In genomic region chr2:87662316-87663290, GRCh38 we compare ENCODE assay signal across 8 cellular contexts.
DNase-seq lines count a peak whose midpoint lies in the region; ATAC-seq, FAIRE-seq and TF ChIP-seq lines count a peak whose summit lies in the region.
"Not testable (repeated sequence)": the region's sequence is repeated elsewhere in the genome, so short reads cannot be mapped to it uniquely, and the experiment has no call there.

No MANE protein-coding gene starts in this region.

- not testable (repeated sequence) for H3K27ac ChIP-seq in GM12878 (ENCODE audit: control insufficient read depth, insufficient read depth); endodermal cell (ENCODE audit: low read depth, low read length); iPS DF 6.9 (ENCODE audit: low read length); left lung
- H3K27ac ChIP-seq in pancreas (peak overlapping the region in 3 of 4 donors; percentile 62 to 76 (median 75)), transverse colon (peak overlapping the region in 2 of 4 donors; percentile 51 to 55)

- RAD21 ChIA-PET in GM12878 (lab: Charles Lee; ENCODE audit: unreplicated experiment), result not testable (repeated sequence)

- H3K9me3 ChIP-seq in GM12878 (replicated peaks; ENCODE audit: control insufficient read depth, insufficient read depth, low read length); endodermal cell (ENCODE audit: control insufficient read depth, low read length); iPS DF 6.9 (ENCODE audit: control insufficient read depth, insufficient read depth, low read length); left lung; pancreas; transverse colon: not testable (repeated sequence)

- WGBS in GM12878 (ENCODE audit: insufficient coverage, insufficient replicate concordance, low lambda C conversion rate, missing lambda C conversion rate), result 29% methylated on average over 6 of the region's 10 CpGs
- WGBS in endodermal cell (ENCODE audit: insufficient coverage in 1 of 2, insufficient read length in 1 of 2), 2 experiments, result 64% methylated on average over 7 of the region's 10 CpGs; no CpG with 5 or more reads in 1 of the 2 experiments
- no CpG with 5 or more reads among the region's 10 CpGs for WGBS in iPS DF 6.9 (ENCODE audit: insufficient coverage, insufficient read length)
- WGBS in pancreas, 2 donors, result 22 to 25% methylated on average over 9 of the region's 10 CpGs
- 60 to 64% methylated on average over 1 to 9 of the region's 10 CpGs for WGBS in transverse colon (ENCODE audit: low coverage in 1 of 2), 2 donors

- not testable (repeated sequence) for H4K20me1 ChIP-seq in GM12878 (ENCODE audit: control insufficient read depth, insufficient read depth)

- H3K36me3 Mint-ChIP-seq in endodermal cell (ENCODE audit: low read depth), result not testable (repeated sequence)

- H3K27ac Mint-ChIP-seq in endodermal cell, result not testable (repeated sequence)

- in situ Hi-C loops in GM12878 (cut with MboI); transverse colon (cut with MboI; ENCODE audit: low pct_ligation_motif_present in 1 of 4, low pct_unique_long_range_greater_than_20kb in 1 of 4, low sequenced_read_pairs in 3 of 4): not testable (repeated sequence)

- H2AFZ ChIP-seq in GM12878 (ENCODE audit: control insufficient read depth, low read depth, low read length), result not testable (repeated sequence)

- intact Hi-C loops in GM12878 (cut with micrococcal nuclease; ENCODE audit: unreplicated experiment); left lung (cut with DNase I); pancreas (cut with DNase I); transverse colon (cut with DNase I; ENCODE audit: low total_unique reads): not testable (repeated sequence)

- H3K27me3 Mint-ChIP-seq in endodermal cell (ENCODE audit: insufficient read depth), result not testable (repeated sequence)

- not testable (repeated sequence) for H3K4me1 ChIP-seq in GM12878 (ENCODE audit: control insufficient read depth, insufficient read depth, low read length); endodermal cell (ENCODE audit: control insufficient read depth, insufficient read depth, low read length); iPS DF 6.9 (ENCODE audit: control insufficient read depth, insufficient read depth, low read length); left lung; pancreas; transverse colon

- TF ChIP-seq CTCF in GM12878 (IDR thresholded peaks at IDR 0.05 in 2 of 3, conservative IDR thresholded peaks at IDR 0.05 in 1 of 3; ENCODE audit: control insufficient read depth in 2 of 3, extremely low read depth in 1 of 3, insufficient read depth in 1 of 3, low read depth in 3 of 3, low read length in 3 of 3); endodermal cell (conservative IDR thresholded peaks at IDR 0.05); left lung (IDR thresholded peaks at IDR 0.05); pancreas (IDR thresholded peaks at IDR 0.05); transverse colon (IDR thresholded peaks at IDR 0.05): not testable (repeated sequence)

- not testable (repeated sequence) for H3K4me3 Mint-ChIP-seq in endodermal cell

- not testable (repeated sequence) for TF ChIP-seq EP300 in GM12878 (IDR thresholded peaks at IDR 0.05; ENCODE audit: borderline replicate concordance in 1 of 2, control insufficient read depth in 1 of 2, low read depth in 2 of 2, low read length in 2 of 2); transverse colon (IDR thresholded peaks at IDR 0.05; ENCODE audit: low read depth)

- POLR2A ChIA-PET in GM12878 (lab: Charles Lee), result not testable (repeated sequence)

- H3K4me3 ChIP-seq in GM12878; endodermal cell (ENCODE audit: low read length); iPS DF 6.9 (ENCODE audit: low read length); left lung; pancreas; transverse colon: not testable (repeated sequence)

- not testable (repeated sequence) for ATAC-seq in GM12878
- peak; percentile 93 for ATAC-seq in left lung
- peak; percentile 90 to 98 (median 95) for ATAC-seq in pancreas

- not testable (repeated sequence) for H3K36me3 ChIP-seq in GM12878 (ENCODE audit: control insufficient read depth in 2 of 2, insufficient read depth in 2 of 2, low read length in 1 of 2); endodermal cell (ENCODE audit: control insufficient read depth, insufficient read depth, low read length); iPS DF 6.9 (ENCODE audit: control insufficient read depth, insufficient read depth, low read length); left lung; pancreas; transverse colon

- not testable (repeated sequence) for H3K4me2 ChIP-seq in GM12878 (ENCODE audit: control insufficient read depth, insufficient read depth)

- not testable (repeated sequence) for H3K27me3 ChIP-seq in GM12878 (replicated peaks in 1 of 2; ENCODE audit: control insufficient read depth in 2 of 2, insufficient read depth in 2 of 2, low read length in 1 of 2); endodermal cell (ENCODE audit: control insufficient read depth, insufficient read depth, low read length, poor library complexity, severe bottlenecking); iPS DF 6.9 (ENCODE audit: control insufficient read depth, insufficient read depth, low read length); left lung; pancreas; transverse colon

- not testable (repeated sequence) for H3K9me3 Mint-ChIP-seq in endodermal cell

- CTCF ChIA-PET in GM12878 (lab: Yijun Ruan, JAX), result not testable (repeated sequence)

- peak; percentile 91 for DNase-seq in ELF-1 (ENCODE audit: low read depth, low spot score)
- peak; percentile 30 for DNase-seq in LoVo (ENCODE audit: low spot score)
- DNase-seq in GM12878 (ENCODE audit: low read depth, low spot score); left lung: not testable (repeated sequence)
- DNase-seq in endodermal cell, result peak; percentile 78
- peak; percentile 57 for DNase-seq in iPS DF 6.9 (ENCODE audit: low read depth, low spot score)
- peak in 4 of 6 donors; percentile 31 to 76 (median 70) for DNase-seq in pancreas
- DNase-seq in transverse colon, result peak; percentile 49

- H3K79me2 ChIP-seq in GM12878 (ENCODE audit: control insufficient read depth, insufficient read depth, low read length), result not testable (repeated sequence)

- TF ChIP-seq RAD21 in GM12878 (IDR thresholded peaks at IDR 0.05; ENCODE audit: insufficient read depth, low read depth, low read length), result not testable (repeated sequence)

- SMC1A ChIA-PET in GM12878 (lab: Charles Lee; ENCODE audit: uncharacterized antibody, unreplicated experiment), result not testable (repeated sequence)

- H3K9ac ChIP-seq in GM12878 (ENCODE audit: control insufficient read depth, insufficient read depth, low read length); endodermal cell (ENCODE audit: extremely low read depth, low read length, poor library complexity, severe bottlenecking): not testable (repeated sequence)

- TF ChIP-seq POLR2A in GM12878 (IDR thresholded peaks at IDR 0.05; ENCODE audit: low read depth, low read length); transverse colon (IDR thresholded peaks at IDR 0.05): not testable (repeated sequence)

- peak; percentile 69 for FAIRE-seq in GM12878 (lab: Jason Lieb, UNC)
- not testable (repeated sequence) for FAIRE-seq in pancreas (lab: Jason Lieb, UNC)

- not testable (repeated sequence) for H3K4me1 Mint-ChIP-seq in endodermal cell

- not testable (repeated sequence) for BruUV-seq in GM12878 (replicated peaks; lab: Mats Ljungman, UMichigan)
